30 cellular contexts compared by ENCODE assay signal in genomic region chr2:112711356-112711755, GRCh38. TPM values are rescaled to one million over a fixed set of nuclear protein-coding genes. Genes with fewer than 3 reads are reported as not detected.
"Had no signal": no experiment of that assay in that cellular context is flagged by ENCODE, and none has a peak within 500 bp of the region (broad histone marks: within the 10 kb centered on the region; RNA-seq: fewer than 3 reads in every experiment).

No MANE protein-coding gene starts in this region.

- H3K4me1 ChIP-seq: esophagus muscularis mucosa, gastroesophageal sphincter, pancreas, sigmoid colon, tibial nerve had no signal

- H3K36me3 ChIP-seq: esophagus muscularis mucosa, gastroesophageal sphincter, heart left ventricle, lower lobe of right lung, neutrophil, pancreas, sigmoid colon, thoracic aorta, tibial nerve, upper lobe of left lung had no signal

- H3K4me3 Mint-ChIP-seq: natural killer cell; neural crest cell; stimulated activated naive CD8-positive, alpha-beta T cell treated with anti-CD3 and anti-CD28 coated beads, Interleukin-15, Interleukin-2, amounts not matched to agents 100 ng/mL and 50 ng/mL, for 24 hours had no signal

- H3K27me3 ChIP-seq: foreskin keratinocyte, hepatocyte, neutrophil, pancreas, tibial nerve, upper lobe of left lung had no signal

- H3K9me3 Mint-ChIP-seq: natural killer cell; neural crest cell; stimulated activated naive B cell treated with anti-CD40 and anti-IgM and Interleukin-4, amounts not matched to agents 10 μg/mL and 1 μg/mL and 100 μg/mL, for 72 hours; stimulated activated naive CD8-positive, alpha-beta T cell treated with anti-CD3 and anti-CD28 coated beads, Interleukin-15, Interleukin-2, amounts not matched to agents 100 ng/mL and 50 ng/mL, for 24 hours had no signal

- H3K36me3 Mint-ChIP-seq: natural killer cell; stimulated activated naive B cell treated with anti-CD40 and anti-IgM and Interleukin-4, amounts not matched to agents 10 μg/mL and 1 μg/mL and 100 μg/mL, for 72 hours had no signal

- H3K4me3 ChIP-seq: esophagus muscularis mucosa, gastroesophageal sphincter, heart left ventricle, hepatocyte, lower lobe of right lung, pancreas, sigmoid colon, thoracic aorta, tibial nerve, upper lobe of left lung had no signal

- DNase-seq: dermis blood vessel endothelial cell; effector memory CD4-positive, alpha-beta T cell; foreskin keratinocyte; heart left ventricle; kidney; left ventricle myocardium superior; lower lobe of right lung; natural killer cell; pancreas; right cardiac atrium; sigmoid colon; stimulated activated CD4-positive, alpha-beta T cell treated with anti-CD3 and anti-CD28 coated beads, Interleukin-2, amount 100 ng/mL, for 24 hours; stimulated activated CD4-positive, alpha-beta T cell treated with anti-CD3 and anti-CD28 coated beads, Interleukin-4, amount 100 ng/mL, for 24 hours; stimulated activated naive B cell treated with anti-CD40 and anti-IgM and Interleukin-4, amounts not matched to agents 10 μg/mL and 1 μg/mL and 100 μg/mL, for 72 hours; upper lobe of left lung had no signal

- H3K9me3 ChIP-seq: esophagus muscularis mucosa, gastroesophageal sphincter, heart left ventricle, lower lobe of right lung, neutrophil, pancreas, sigmoid colon, thoracic aorta, tibial nerve, upper lobe of left lung had no signal

- H3K27ac ChIP-seq: esophagus muscularis mucosa, foreskin keratinocyte, gastroesophageal sphincter, heart left ventricle, hepatocyte, lower lobe of right lung, neutrophil, pancreas, sigmoid colon, thoracic aorta, tibial nerve, upper lobe of left lung had no signal

- ATAC-seq: foreskin keratinocyte; gastroesophageal sphincter; heart left ventricle; left ventricle myocardium superior; lower lobe of right lung; natural killer cell; pancreas; right cardiac atrium; stimulated activated naive B cell treated with anti-CD40 and anti-IgM and Interleukin-4, amounts not matched to agents 10 μg/mL and 1 μg/mL and 100 μg/mL, for 72 hours had no signal

- H3K27ac Mint-ChIP-seq: progenitor cell of endocrine pancreas; stimulated activated naive CD8-positive, alpha-beta T cell treated with anti-CD3 and anti-CD28 coated beads, Interleukin-15, Interleukin-2, amounts not matched to agents 100 ng/mL and 50 ng/mL, for 24 hours had no signal

- H3K27me3 Mint-ChIP-seq: stimulated activated naive B cell treated with anti-CD40 and anti-IgM and Interleukin-4, amounts not matched to agents 10 μg/mL and 1 μg/mL and 100 μg/mL, for 72 hours had no signal

RNA-seq across cellular contexts. Expression of gene NT5DC4, which starts 9.5 kb away (rescaled TPM):
- total RNA-seq: cerebellum, dermis blood vessel endothelial cell, endothelial cell of umbilical vein, epithelial cell of proximal tubule, esophagus muscularis mucosa, fibroblast of lung, kidney, left ventricle myocardium superior, mononuclear cell, neural crest cell, progenitor cell of endocrine pancreas, right cardiac atrium, sigmoid colon, skeletal muscle tissue, thoracic aorta, tibial nerve had no signal

RNA-seq across cellular contexts. Expression of gene CKAP2L, which starts 53.1 kb away (rescaled TPM):
- total RNA-seq: tibial nerve had no signal
